In the genomic region with DNA sequence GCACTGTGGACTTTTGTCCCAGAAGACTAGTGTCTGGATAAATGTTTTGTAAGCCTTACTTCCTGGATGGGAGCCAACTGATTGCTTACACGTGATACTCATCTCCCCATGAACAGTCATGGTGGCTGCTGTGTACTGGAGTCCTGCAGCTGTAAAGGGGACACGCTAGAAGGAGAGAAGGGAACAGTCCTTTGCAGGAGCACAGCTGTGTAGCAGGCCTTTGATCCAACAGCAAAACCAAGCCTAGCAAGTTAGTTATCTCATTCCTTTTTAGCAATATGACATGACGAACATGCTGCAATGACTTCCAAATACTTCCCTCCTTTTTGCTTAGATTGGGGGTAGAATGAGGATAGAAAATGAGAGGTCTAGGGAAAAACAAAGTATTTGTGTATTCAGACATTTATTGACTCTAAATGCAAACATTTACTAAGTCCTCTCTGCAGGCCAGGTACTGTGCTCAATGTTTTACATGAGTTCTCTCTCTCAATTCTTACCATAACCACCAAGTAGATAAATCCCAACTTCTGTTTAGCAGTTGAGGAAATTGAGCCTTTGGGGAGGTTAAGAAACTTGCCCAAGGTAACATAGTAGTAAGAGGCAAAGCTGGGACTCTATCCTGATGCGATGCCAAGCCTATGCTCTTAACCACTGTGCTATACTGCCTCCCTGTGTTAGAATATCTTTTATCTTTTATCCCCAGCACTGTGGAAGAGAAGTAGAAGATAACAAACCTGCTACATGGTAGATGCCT, we compare ENCODE assay signal across 8 cellular contexts. TPM values are rescaled to one million over a fixed set of nuclear protein-coding genes. Genes with fewer than 3 reads are reported as not detected.
DNase-seq lines count a peak whose midpoint lies in the region; ATAC-seq and TF ChIP-seq lines count a peak whose summit lies in the region.

No MANE protein-coding gene starts in this region.

- H3K27me3 Mint-ChIP-seq in CD4-positive, alpha-beta memory T cell, result no peaks in the 10 kb centered on the region

- H3K4me3 Mint-ChIP-seq in CD4-positive, alpha-beta memory T cell, result no peak overlapping the region

- no peaks in the 10 kb centered on the region for H3K36me3 Mint-ChIP-seq in CD4-positive, alpha-beta memory T cell

- TF ChIP-seq CTCF in body of pancreas (IDR thresholded peaks at IDR 0.05) (peak in 6 of 7 experiments; percentile 23 to 65 (median 58)), upper lobe of left lung (IDR thresholded peaks at IDR 0.05) (peak; percentile 20 to 74 (median 43))

- TF ChIP-seq POLR2A in body of pancreas (IDR thresholded peaks at IDR 0.05), result no peak
- TF ChIP-seq POLR2A in upper lobe of left lung (IDR thresholded peaks at IDR 0.05), result no peak

- peak overlapping the region in 1 of 7 donors; percentile 66 for H3K27ac Mint-ChIP-seq in CD4-positive, alpha-beta memory T cell

- POLR2A ChIA-PET in CD4-positive, alpha-beta memory T cell (lab: Charles Lee; ENCODE audit: partially characterized antibody), result no interaction called here

- H3K27ac ChIP-seq in CD4-positive, alpha-beta memory T cell (ENCODE audit: low read depth, low read length), result no peak overlapping the region
- H3K27ac ChIP-seq in body of pancreas, result peak overlapping the region; percentile 27 to 83 (median 52)
- H3K27ac ChIP-seq in upper lobe of left lung, result peak overlapping the region; percentile 60 to 80 (median 66)

- H3K4me1 Mint-ChIP-seq in CD4-positive, alpha-beta memory T cell, result peaks cover 2 to 16% (median 8%) of the 10 kb centered on the region in 4 donors

- ATAC-seq in GM21576 (IDR thresholded peaks at IDR 0.05; ENCODE audit: unreplicated experiment), result peak; percentile 72
- peak; percentile 70 for ATAC-seq in body of pancreas
- ATAC-seq in upper lobe of left lung (ENCODE audit: low FRiP score in 2 of 2), result peak; percentile 73 to 91

- peak in 4 of 5 donors; percentile 17 to 25 (median 20) for DNase-seq in CD4-positive, alpha-beta memory T cell
- DNase-seq in NCI-H446 treated with DMSO at 0.1 percent for 48 hours (lab: John Stamatoyannopoulos, UW) (peak; percentile 28), body of pancreas (peak; percentile 49 to 69 (median 69)), kidney tubule cell (ENCODE audit: low spot score) (peak; percentile 72), upper lobe of left lung (peak in 1 of 2 donors; percentile 59), H7 (no peak), retina (no peak)

- no peaks in the 10 kb centered on the region for H3K9me3 Mint-ChIP-seq in CD4-positive, alpha-beta memory T cell

- no peak for TF ChIP-seq EP300 in upper lobe of left lung (IDR thresholded peaks at IDR 0.05)

- no peaks in the 10 kb centered on the region for H3K36me3 ChIP-seq in CD4-positive, alpha-beta memory T cell (ENCODE audit: insufficient read depth, low read length)
- H3K36me3 ChIP-seq in body of pancreas (replicated peaks in 1 of 2; ENCODE audit: insufficient read depth in 1 of 2, low read depth in 2 of 2) (no peaks in the 10 kb centered on the region), upper lobe of left lung (no peaks in the 10 kb centered on the region), H7 (replicated peaks; ENCODE audit: control insufficient read depth, insufficient read depth, low read length) (no peaks in the 10 kb centered on the region)

- CTCF ChIA-PET in CD4-positive, alpha-beta memory T cell (lab: Charles Lee; ENCODE audit: partially characterized antibody), result interaction anchor here (0.6 to 2.8 kb wide), 3 partner anchors 8 to 425 kb away, joined by 3 to 11 read pairs (median 3); no protein-coding TSS in a partner anchor

- WGBS in body of pancreas, 2 donors, result 32 to 41% methylated on average over 4 of the region's 4 CpGs
- WGBS in upper lobe of left lung, 2 donors, result 27 to 37% methylated on average over 4 of the region's 4 CpGs

- no peaks in the 10 kb centered on the region for H3K4me1 ChIP-seq in CD4-positive, alpha-beta memory T cell (ENCODE audit: insufficient read depth, low read length)
- H3K4me1 ChIP-seq in body of pancreas (peaks cover 38% of the 10 kb centered on the region), upper lobe of left lung (peaks cover 40 to 44% (median 41%) of the 10 kb centered on the region in 4 donors)

- intact Hi-C loops in CD4-positive, alpha-beta memory T cell (cut with micrococcal nuclease), result loop anchor here (1.0 kb wide), 1 partner anchor 167 kb away; no protein-coding TSS in a partner anchor
- intact Hi-C loops in body of pancreas (cut with DNase I), result loop anchor here (10.0 kb wide), 1 partner anchor 166 kb away; no protein-coding TSS in a partner anchor

- H3K27me3 ChIP-seq in CD4-positive, alpha-beta memory T cell (ENCODE audit: insufficient read depth, low read length), result no peaks in the 10 kb centered on the region
- no peaks in the 10 kb centered on the region for H3K27me3 ChIP-seq in body of pancreas
- no peaks in the 10 kb centered on the region for H3K27me3 ChIP-seq in upper lobe of left lung
- no peaks in the 10 kb centered on the region for H3K27me3 ChIP-seq in H7 (ENCODE audit: control insufficient read depth, insufficient read depth, low read length)

- no peak overlapping the region for H3K4me3 ChIP-seq in CD4-positive, alpha-beta memory T cell (ENCODE audit: low read length in 2 of 2)
- H3K4me3 ChIP-seq in body of pancreas, result no peak overlapping the region
- H3K4me3 ChIP-seq in upper lobe of left lung, result no peak overlapping the region
- no peak overlapping the region for H3K4me3 ChIP-seq in H7 (ENCODE audit: insufficient read depth, low read depth, low read length)

- H3K9me3 ChIP-seq in CD4-positive, alpha-beta memory T cell (ENCODE audit: control insufficient read depth in 1 of 2, low read length in 2 of 2), result no peaks in the 10 kb centered on the region
- no peaks in the 10 kb centered on the region for H3K9me3 ChIP-seq in body of pancreas
- H3K9me3 ChIP-seq in upper lobe of left lung, result no peaks in the 10 kb centered on the region

RNA-seq across cellular contexts. Expression of gene CD28, which starts 55.4 kb away (rescaled TPM):
- total RNA-seq in CD4-positive, alpha-beta memory T cell, result 100 to 1,000 TPM; 203 to 222 TPM
- polyA plus RNA-seq in CD4-positive, alpha-beta memory T cell, result 100 to 1,000 TPM in 1 of 2 donors, 10 to 100 TPM in 1; 80.0 to 132 TPM
- total RNA-seq in body of pancreas, result under 1 TPM in 1 of 2 donors, not detected in 1; 0.52 TPM
- total RNA-seq in upper lobe of left lung, result 1 to 10 TPM in 4 of 6 donors, under 1 TPM in 2; under 0.01 to 3.3 (median 1.4) TPM
- not detected in 2 replicates for total RNA-seq in H7 (2014; rRNA removed; shearing (Covaris generic))

Comparison
In these comparisons a context has a peak if more than half of its experiments do, and no peak if none do; other contexts are left out.
1. DNase-seq: peak in CD4-positive, alpha-beta memory T cell (4 of 5), NCI-H446 treated with DMSO at 0.1 percent for 48 hours (single experiment), body of pancreas (4 of 4) and kidney tubule cell (single experiment); none in H7 (single experiment) and retina (single experiment).
2. RNA of gene CD28, which starts 55.4 kb away (total RNA-seq): 203 to 222 TPM in CD4-positive, alpha-beta memory T cell; under 0.01 to 3.3 TPM in upper lobe of left lung, 0.52 TPM in body of pancreas and not detected in H7; every median in the first group is over 10 times any median in the second.
3. Peak in every context shown above with its lines, with median percentiles within 50 percentile points of each other: ATAC-seq.